ENCODE assay signal across 32 cellular contexts in the genomic region with DNA sequence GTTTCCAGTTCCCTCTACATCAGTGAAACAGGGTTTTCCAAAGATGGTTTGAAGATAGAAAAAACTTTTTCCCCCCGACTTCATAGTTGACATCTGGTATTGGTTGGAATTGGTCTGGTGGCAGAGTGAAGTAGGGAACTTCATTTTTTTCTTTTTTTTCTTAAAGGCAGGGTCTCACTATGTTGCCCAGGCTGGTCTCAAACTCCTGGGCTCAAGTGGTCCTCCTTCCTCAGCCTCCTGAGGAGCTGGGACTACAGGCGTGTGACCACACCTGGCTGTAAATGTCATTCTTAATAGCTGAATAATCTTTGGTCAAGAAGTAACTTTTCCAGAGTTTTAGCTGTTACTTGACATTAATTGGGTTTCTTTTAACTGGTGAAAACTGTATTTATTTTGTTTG. TPM values are rescaled to one million over a fixed set of nuclear protein-coding genes. Genes with fewer than 3 reads are reported as not detected.
DNase-seq lines count a peak whose midpoint lies in the region; ATAC-seq, FAIRE-seq and TF ChIP-seq lines count a peak whose summit lies in the region.
"Had no signal": no experiment of that assay in that cellular context is flagged by ENCODE, and none has a peak within 500 bp of the region (broad histone marks: within the 10 kb centered on the region; RNA-seq: fewer than 3 reads in every experiment).

No MANE protein-coding gene starts in this region.

- 88% methylated on average over 2 of the region's 2 CpGs; no CpG with 5 or more reads in 1 of the 2 experiments for WGBS in H1 (ENCODE audit: extremely low coverage in 1 of 2, insufficient coverage in 1 of 2, insufficient read length in 1 of 2, insufficient replicate concordance in 2 of 2, low coverage in 1 of 2, low lambda C conversion rate in 2 of 2, missing lambda C conversion rate in 1 of 2), 2 experiments

- no peaks in the 10 kb centered on the region for H3K23me2 ChIP-seq in H1 (ENCODE audit: low read depth, low read length)

- TF ChIP-seq EP300 in H1 (IDR thresholded peaks at IDR 0.05; ENCODE audit: borderline replicate concordance in 1 of 2, low read depth in 2 of 2, low read length in 2 of 2) = no peak

- FAIRE-seq in H1 (lab: Jason Lieb, UNC) = no peak
- FAIRE-seq: A204.1, GM12878, GM12892, GM18507 had no signal

- POLR2A ChIA-PET in WTC11 (lab: Charles Lee) = interaction anchor here (1.6 kb wide), 1 partner anchor 22 kb away, joined by 4 read pairs; a partner anchor contains a TSS
- POLR2A ChIA-PET in H1 (lab: Charles Lee; ENCODE audit: partially characterized antibody) = interaction anchor here (6.8 kb wide), 1 partner anchor 24 kb away, joined by 109 read pairs; a partner anchor contains a TSS

- TF ChIP-seq CTCF in WTC11 (IDR thresholded peaks at IDR 0.05) (no peak), H1 (IDR thresholded peaks at IDR 0.05; ENCODE audit: control extremely low read depth in 1 of 3, insufficient read depth in 1 of 3, low read depth in 1 of 3, low read length in 3 of 3) (no peak), nephron progenitor cell (IDR thresholded peaks at IDR 0.05) (no peak)

- no peak overlapping the region for H3K56ac ChIP-seq in H1 (replicated peaks; ENCODE audit: insufficient read length, low read depth, low read length)

- no peaks in the 10 kb centered on the region for H4K20me1 ChIP-seq in H1 (replicated peaks in 1 of 2; ENCODE audit: control insufficient read depth in 1 of 2, insufficient read depth in 2 of 2, low read length in 2 of 2)
- H4K20me1 ChIP-seq: BLaER1 had no signal

- H3K23ac ChIP-seq in H1 (ENCODE audit: insufficient read length) = no peak overlapping the region

- TF ChIP-seq RAD21 in H1 (IDR thresholded peaks at IDR 0.05 in 1 of 2, conservative IDR thresholded peaks at IDR 0.05 in 1 of 2; ENCODE audit: low read depth in 2 of 2, low read length in 2 of 2) = no peak

- H3K9ac ChIP-seq in H1 (replicated peaks in 1 of 4; ENCODE audit: extremely low read depth in 1 of 4, low read depth in 3 of 4, low read length in 3 of 4) (no peak overlapping the region), subcutaneous abdominal adipose tissue (ENCODE audit: low read length in 5 of 5) (no peak overlapping the region)
- H3K9ac ChIP-seq: BLaER1 had no signal

- no peak overlapping the region for H3K4ac ChIP-seq in H1 (replicated peaks; ENCODE audit: insufficient read length, low read depth, low read length)

- TF ChIP-seq POLR2A in H1 (IDR thresholded peaks at IDR 0.05; ENCODE audit: control extremely low read depth in 1 of 2, low read depth in 2 of 2, low read length in 2 of 2) = no peak

- H3K27ac Mint-ChIP-seq in WTC11 (peak overlapping the region; percentile 58; the same call in 1 of the 2 replicates), nephron progenitor cell (peak overlapping the region; percentile 50)
- H3K27ac Mint-ChIP-seq: CD14-positive monocyte; CD4-positive, CD25-positive, alpha-beta regulatory T cell; CD8-positive, alpha-beta memory T cell had no signal

- no peak for ATAC-seq in WTC11
- no peak for ATAC-seq in HG03280 (IDR thresholded peaks at IDR 0.05; ENCODE audit: unreplicated experiment)
- no peak for ATAC-seq in HG02870 (IDR thresholded peaks at IDR 0.05; ENCODE audit: unreplicated experiment)
- ATAC-seq: GM12878 had no signal

- H3K79me1 ChIP-seq in H1 (ENCODE audit: low read depth, low read length) = no peaks in the 10 kb centered on the region; the same call in 1 of the 2 replicates

- H3K4me1 Mint-ChIP-seq in WTC11 = peaks cover 62% of the 10 kb centered on the region
- H3K4me1 Mint-ChIP-seq in nephron progenitor cell = no peaks in the 10 kb centered on the region

- H3K9me3 ChIP-seq in H1 (ENCODE audit: insufficient read depth in 2 of 2, low read depth in 1 of 2, low read length in 1 of 2) (no peaks in the 10 kb centered on the region), subcutaneous abdominal adipose tissue (ENCODE audit: control insufficient read depth in 5 of 5, low read length in 5 of 5) (no peaks in the 10 kb centered on the region)
- H3K9me3 ChIP-seq: BE2C, BLaER1 had no signal

- no peak overlapping the region for H3K18ac ChIP-seq in H1 (ENCODE audit: extremely low read depth, low read length)

- H3K79me2 ChIP-seq in H1 (ENCODE audit: control insufficient read depth in 1 of 2, insufficient read depth in 2 of 2, low read length in 2 of 2) = no peaks in the 10 kb centered on the region

- no peak overlapping the region for H3K4me2 ChIP-seq in H1 (ENCODE audit: insufficient read depth in 1 of 2, low read depth in 2 of 2, low read length in 2 of 2)
- H3K4me2 ChIP-seq: BLaER1 had no signal

- H2BK20ac ChIP-seq in H1 (ENCODE audit: low read length) = no peak overlapping the region

- H2BK5ac ChIP-seq in H1 (ENCODE audit: low read depth, low read length) = no peak overlapping the region

- peaks cover 0 to 7% (median 2%) of the 10 kb centered on the region in 4 experiments; a peak in 2 of 7 replicates for H3K4me1 ChIP-seq in H1 (replicated peaks in 1 of 4; ENCODE audit: control insufficient read depth in 3 of 4, insufficient read depth in 4 of 4, low read length in 3 of 4)
- peaks cover 0 to 39% (median 6%) of the 10 kb centered on the region in 5 donors for H3K4me1 ChIP-seq in subcutaneous abdominal adipose tissue (ENCODE audit: control insufficient read depth in 5 of 5, insufficient read depth in 5 of 5, low read length in 5 of 5)
- H3K4me1 ChIP-seq: BE2C, BLaER1 had no signal

- H3K27me3 ChIP-seq in H1 (replicated peaks in 1 of 4; ENCODE audit: control insufficient read depth in 3 of 4, extremely low read depth in 1 of 4, insufficient read depth in 3 of 4, low read length in 3 of 4) (no peaks in the 10 kb centered on the region), subcutaneous abdominal adipose tissue (ENCODE audit: control insufficient read depth in 5 of 5, insufficient read depth in 4 of 5, low read length in 5 of 5) (no peaks in the 10 kb centered on the region)
- H3K27me3 ChIP-seq: BE2C, BLaER1 had no signal

- no peak overlapping the region for H3K27ac ChIP-seq in H1 (ENCODE audit: low read depth, low read length)
- H3K27ac ChIP-seq in subcutaneous abdominal adipose tissue (ENCODE audit: low read depth, low read length) = peak overlapping the region; percentile 76
- H3K27ac ChIP-seq: BLaER1 had no signal

- peaks cover 14% of the 10 kb centered on the region for H3K36me3 Mint-ChIP-seq in WTC11
- peaks cover 23% of the 10 kb centered on the region for H3K36me3 Mint-ChIP-seq in nephron progenitor cell (ENCODE audit: low read depth)

- no peak overlapping the region for H4K5ac ChIP-seq in H1 (ENCODE audit: insufficient read length, low read depth, low read length)

- H3K4me3 ChIP-seq in H1 (ENCODE audit: extremely low read depth in 1 of 4, insufficient read depth in 2 of 4, low read depth in 3 of 4, low read length in 4 of 4) = no peak overlapping the region
- H3K4me3 ChIP-seq in subcutaneous abdominal adipose tissue (ENCODE audit: low read depth in 1 of 5, low read length in 5 of 5) = no peak overlapping the region
- H3K4me3 ChIP-seq: BLaER1, GM12878 had no signal

- CTCF ChIA-PET in WTC11 (lab: Charles Lee) = interaction anchor here (1.7 kb wide), 1 partner anchor 328 kb away, joined by 5 read pairs; no protein-coding TSS in a partner anchor
- CTCF ChIA-PET in H1 (lab: Charles Lee; ENCODE audit: partially characterized antibody) = interaction anchor here (0.9 to 3.9 kb wide), 2 partner anchors 25 to 29 kb away, joined by 3 to 18 read pairs; no protein-coding TSS in a partner anchor

- H2BK15ac ChIP-seq in H1 (ENCODE audit: low read length) = no peak overlapping the region

- H2BK120ac ChIP-seq in H1 (replicated peaks; ENCODE audit: low read depth, low read length) = no peak overlapping the region

- H4K8ac ChIP-seq in H1 (ENCODE audit: extremely low read depth, insufficient read depth, low read length) = no peak overlapping the region

- H2AK5ac ChIP-seq in H1 (ENCODE audit: low read depth, low read length) = no peak overlapping the region

- H3K9me3 Mint-ChIP-seq in WTC11 (no peaks in the 10 kb centered on the region), nephron progenitor cell (no peaks in the 10 kb centered on the region)
- H3K9me3 Mint-ChIP-seq: CD14-positive monocyte; CD4-positive, alpha-beta memory T cell; CD4-positive, CD25-positive, alpha-beta regulatory T cell; CD8-positive, alpha-beta memory T cell had no signal

- no peak overlapping the region for H3K14ac ChIP-seq in H1 (ENCODE audit: insufficient read length)

- DNase-seq in WTC11 (ENCODE audit: low spot score) = no peak
- DNase-seq in H1 (ENCODE audit: low read depth in 1 of 2, low spot score in 2 of 2) = no peak
- DNase-seq in nephron progenitor cell = no peak
- DNase-seq in NCI-H446 treated with DMSO at 0.1 percent for 48 hours (lab: John Stamatoyannopoulos, UW) = no peak
- DNase-seq in central memory CD4-positive, alpha-beta T cell = no peak
- DNase-seq: 8988T; ACHN; BE2C; C1 segment of cervical spinal cord; CD4-positive, alpha-beta memory T cell; CD4-positive, CD25-positive, alpha-beta regulatory T cell; CD8-positive, alpha-beta memory T cell; COR-L47; DMS 273 treated with DMSO at 0.1 percent for 48 hours; DMS153; DMS53; DMS79; DND-41; EL; GDM1 had no signal

- no peak overlapping the region for H4K91ac ChIP-seq in H1 (replicated peaks; ENCODE audit: insufficient read length, low read length)

- H2AFZ ChIP-seq in H1 (ENCODE audit: low read length) = no peak overlapping the region

- no peak overlapping the region for H2BK12ac ChIP-seq in H1 (ENCODE audit: low read depth, low read length)

- H3K36me3 ChIP-seq in H1 (ENCODE audit: control insufficient read depth in 2 of 4, insufficient read depth in 4 of 4, low read length in 3 of 4) (peaks cover 0 to 14% (median 5%) of the 10 kb centered on the region in 4 experiments; a peak in 4 of 8 replicates), subcutaneous abdominal adipose tissue (ENCODE audit: control insufficient read depth in 5 of 5, insufficient read depth in 5 of 5, low read length in 5 of 5) (peaks cover 19 to 23% (median 20%) of the 10 kb centered on the region in 5 donors)

- no peaks in the 10 kb centered on the region for H3K27me3 Mint-ChIP-seq in WTC11 (ENCODE audit: low read depth)
- no peaks in the 10 kb centered on the region for H3K27me3 Mint-ChIP-seq in nephron progenitor cell (ENCODE audit: low read depth, poor library complexity)
- H3K27me3 Mint-ChIP-seq: CD4-positive, alpha-beta memory T cell; CD4-positive, CD25-positive, alpha-beta regulatory T cell; CD8-positive, alpha-beta memory T cell had no signal

- no peak overlapping the region for H3K4me3 Mint-ChIP-seq in WTC11
- no peak overlapping the region for H3K4me3 Mint-ChIP-seq in nephron progenitor cell
- H3K4me3 Mint-ChIP-seq: CD14-positive monocyte; CD4-positive, alpha-beta memory T cell; CD4-positive, CD25-positive, alpha-beta regulatory T cell; CD8-positive, alpha-beta memory T cell had no signal

RNA-seq across cellular contexts. Expression of a gene that starts 21.7 kb away (rescaled TPM):
- 14.0 to 15.5 TPM (median 14.4 TPM) in 3 replicates for total RNA-seq in WTC11 (2021)
- 11.3 and 12.5 TPM in 2 replicates for total RNA-seq in H1 (2021; fragmentation: NEBNext Ultra II Directional; extraction: Animal tissue kit (Norgen Biotek cat#: 25700))
- 1.6 and 1.7 TPM in 2 replicates for polyA plus RNA-seq in H1 (2011; rRNA removed)
- 2.5 TPM for polyA plus RNA-seq in H1 (2011; cell fraction: cytosol; rRNA removed)
- 5.2 TPM for polyA plus RNA-seq in H1 (2011; cell fraction: nucleus; rRNA removed)
- polyA plus RNA-seq in H1 (2012, experiment 1 of 2) = 1.6 to 4.6 TPM (median 2.8 TPM) in 4 replicates
- polyA plus RNA-seq in H1 (2012, experiment 2 of 2) = 0.14 TPM
- 3.3 TPM for polyA plus RNA-seq in H1 (2013, experiment 1 of 2)
- 2.8 TPM for polyA plus RNA-seq in H1 (2013, experiment 2 of 2)
- 27.7 and 32.6 TPM in 2 replicates for polyA minus RNA-seq in H1 (2011; rRNA and poly(A)+ RNA removed)
- polyA minus RNA-seq in H1 (2011; cell fraction: cytosol; rRNA and poly(A)+ RNA removed) = 5.9 TPM
- 15.9 TPM for polyA minus RNA-seq in H1 (2011; cell fraction: nucleus; rRNA and poly(A)+ RNA removed)

RNA-seq across cellular contexts. Expression of a gene that starts 22.1 kb away (rescaled TPM):
- 818 to 891 TPM (median 878 TPM) in 3 replicates for total RNA-seq in WTC11 (2021)
- total RNA-seq in H1 (2021; fragmentation: NEBNext Ultra II Directional; extraction: Animal tissue kit (Norgen Biotek cat#: 25700)) = 763 and 799 TPM in 2 replicates
- polyA plus RNA-seq in H1 (2011; rRNA removed) = 716 and 1,238 TPM in 2 replicates
- polyA plus RNA-seq in H1 (2011; cell fraction: cytosol; rRNA removed) = 1,318 TPM
- polyA plus RNA-seq in H1 (2011; cell fraction: nucleus; rRNA removed) = 616 TPM
- 903 to 1,125 TPM (median 1,026 TPM) in 4 replicates for polyA plus RNA-seq in H1 (2012, experiment 1 of 2)
- polyA plus RNA-seq in H1 (2012, experiment 2 of 2) = 245 TPM
- polyA plus RNA-seq in H1 (2013, experiment 1 of 2) = 730 TPM
- 658 TPM for polyA plus RNA-seq in H1 (2013, experiment 2 of 2)
- 674 and 729 TPM in 2 replicates for polyA minus RNA-seq in H1 (2011; rRNA and poly(A)+ RNA removed)
- polyA minus RNA-seq in H1 (2011; cell fraction: cytosol; rRNA and poly(A)+ RNA removed) = 428 TPM
- 1,795 TPM for polyA minus RNA-seq in H1 (2011; cell fraction: nucleus; rRNA and poly(A)+ RNA removed)

RNA-seq across cellular contexts. Expression of a gene that starts 27.2 kb away (rescaled TPM):
- total RNA-seq in WTC11 (2021) = 0.57 to 1.0 TPM (median 0.69 TPM) in 3 replicates
- not detected in 2 replicates for total RNA-seq in H1 (2021; fragmentation: NEBNext Ultra II Directional; extraction: Animal tissue kit (Norgen Biotek cat#: 25700))
- 0.08 TPM in 1 of 2 replicates, not detected in the other for polyA plus RNA-seq in H1 (2011; rRNA removed)
- not detected for polyA plus RNA-seq in H1 (2011; cell fraction: cytosol; rRNA removed)
- polyA plus RNA-seq in H1 (2011; cell fraction: nucleus; rRNA removed) = not detected
- not detected in 4 replicates for polyA plus RNA-seq in H1 (2012, experiment 1 of 2)
- polyA plus RNA-seq in H1 (2012, experiment 2 of 2) = not detected
- not detected for polyA plus RNA-seq in H1 (2013, experiment 1 of 2)
- polyA plus RNA-seq in H1 (2013, experiment 2 of 2) = not detected
- polyA minus RNA-seq in H1 (2011; rRNA and poly(A)+ RNA removed) = 0.20 TPM in 1 of 2 replicates, not detected in the other
- polyA minus RNA-seq in H1 (2011; cell fraction: cytosol; rRNA and poly(A)+ RNA removed) = not detected
- not detected for polyA minus RNA-seq in H1 (2011; cell fraction: nucleus; rRNA and poly(A)+ RNA removed)
- total RNA-seq: A673; CD4-positive, alpha-beta memory T cell; CD4-positive, CD25-positive, alpha-beta regulatory T cell; CD8-positive, alpha-beta memory T cell; Daoy; G401 had no signal
- polyA plus RNA-seq: CD14-positive monocyte; CD4-positive, alpha-beta memory T cell; CD4-positive, CD25-positive, alpha-beta regulatory T cell; CD8-positive, alpha-beta memory T cell had no signal
